In the genomic region with DNA sequence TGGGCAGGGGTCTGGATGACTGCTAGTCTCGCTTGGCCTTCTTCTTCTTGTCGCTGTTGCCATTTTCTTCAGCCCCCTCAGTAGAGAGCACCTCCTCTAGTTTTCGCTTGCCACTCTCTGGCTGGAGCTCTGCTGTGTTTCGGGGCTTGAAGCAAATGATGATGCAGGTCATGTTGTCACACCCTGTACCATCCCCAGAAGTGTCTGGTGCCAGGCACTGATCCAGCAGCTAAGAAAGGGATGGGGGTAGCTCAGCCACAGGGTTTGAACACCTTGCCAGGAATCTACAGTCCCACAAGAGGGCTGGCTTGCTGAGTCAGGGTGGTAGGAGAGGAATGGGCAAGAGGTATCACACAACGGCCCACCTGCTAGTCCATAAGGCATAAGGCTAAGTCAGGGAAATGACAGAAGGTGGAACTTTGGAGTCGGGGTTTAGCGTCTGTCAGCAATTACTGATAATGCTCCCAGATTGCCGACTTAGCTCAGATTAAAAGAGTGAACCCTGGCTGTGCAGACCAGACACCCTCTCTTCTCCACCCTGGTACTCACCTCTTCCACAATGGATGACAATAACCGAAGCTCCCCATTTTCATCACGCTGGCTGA, we compare ENCODE assay signal across 6 cellular contexts. TPM values are rescaled to one million over a fixed set of nuclear protein-coding genes. Genes with fewer than 3 reads are reported as not detected.
DNase-seq lines count a peak whose midpoint lies in the region; ATAC-seq and TF ChIP-seq lines count a peak whose summit lies in the region.

No MANE protein-coding gene starts in this region.

- peaks cover 34 to 59% of the 10 kb centered on the region in 2 experiments; a peak in 3 of 4 replicates for H3K36me3 ChIP-seq in HCT116 (ENCODE audit: control insufficient read depth in 1 of 2, insufficient read depth in 2 of 2, low read length in 2 of 2)
- peaks cover 0 to 67% of the 10 kb centered on the region in 2 donors for H3K36me3 ChIP-seq in adrenal gland (replicated peaks in 1 of 2)
- peaks cover 71% of the 10 kb centered on the region for H3K36me3 ChIP-seq in osteoblast (ENCODE audit: insufficient read depth, low read length)

- POLR2A ChIA-PET in HCT116 (lab: Charles Lee), result no interaction called here

- 92 to 95% (median 94%) methylated on average over 10 of the region's 10 CpGs for WGBS in adrenal gland, 4 donors

- ATAC-seq in HCT116 (no peak), GM19328 (IDR thresholded peaks at IDR 0.05; ENCODE audit: unreplicated experiment) (no peak), HG03521 (IDR thresholded peaks at IDR 0.05; ENCODE audit: unreplicated experiment) (no peak)

- DNase-seq in HCT116 (ENCODE audit: low read depth, low spot score) (no peak), adrenal gland (peak in 2 of 7 donors; percentile 35 to 61), osteoblast (ENCODE audit: insufficient read length, low spot score, missing footprints) (peak; percentile 68), occipital lobe (lab: John Stamatoyannopoulos, UW) (no peak)

- no peaks in the 10 kb centered on the region for H3K9me2 ChIP-seq in HCT116 (ENCODE audit: insufficient read depth)

- H3K9ac ChIP-seq in HCT116 (ENCODE audit: low read length), result peak overlapping the region; percentile 80

- intact Hi-C loops in HCT116 (cut with micrococcal nuclease), result no loop called here
- intact Hi-C loops in adrenal gland (cut with DNase I), result no loop called here

- TF ChIP-seq CTCF in HCT116 (IDR thresholded peaks at IDR 0.05 in 2 of 3, conservative IDR thresholded peaks at IDR 0.05 in 1 of 3; ENCODE audit: borderline replicate concordance in 1 of 3, insufficient read depth in 1 of 3, low read depth in 2 of 3, low read length in 2 of 3), result no peak
- TF ChIP-seq CTCF in adrenal gland (IDR thresholded peaks at IDR 0.05), result no peak
- no peak for TF ChIP-seq CTCF in osteoblast (IDR thresholded peaks at IDR 0.05; ENCODE audit: extremely low read depth, low read depth, low read length)

- RAD21 ChIA-PET in HCT116 (lab: Charles Lee; ENCODE audit: low non-redundant PET in 1 of 2, low total read pairs in 2 of 2, uncharacterized antibody in 2 of 2, unreplicated experiment in 2 of 2), result no interaction called here

- CTCF ChIA-PET in HCT116 (lab: Charles Lee), result interaction anchor here (2.2 kb wide), 1 partner anchor 302 kb away, joined by 7 read pairs; no protein-coding TSS in a partner anchor

- TF ChIP-seq RAD21 in HCT116 (IDR thresholded peaks at IDR 0.05; ENCODE audit: low read depth), result no peak

- H3K4me1 ChIP-seq in HCT116 (ENCODE audit: control insufficient read depth in 1 of 2, insufficient read depth in 2 of 2, low read length in 2 of 2), result peaks cover 3 to 27% of the 10 kb centered on the region in 2 experiments; a peak in 3 of 4 replicates
- H3K4me1 ChIP-seq in adrenal gland (replicated peaks in 1 of 2), result peaks cover 4 to 23% of the 10 kb centered on the region in 2 donors
- peaks cover 14% of the 10 kb centered on the region for H3K4me1 ChIP-seq in osteoblast (ENCODE audit: insufficient read depth, low read length)

- H2AFZ ChIP-seq in HCT116 (ENCODE audit: low read depth, low read length, poor library complexity, severe bottlenecking) (no peak overlapping the region), osteoblast (ENCODE audit: low read length) (no peak overlapping the region)

- H3K27me3 ChIP-seq in HCT116 (ENCODE audit: insufficient read depth, low read length), result no peaks in the 10 kb centered on the region
- H3K27me3 ChIP-seq in adrenal gland, result no peaks in the 10 kb centered on the region
- no peaks in the 10 kb centered on the region for H3K27me3 ChIP-seq in osteoblast (ENCODE audit: insufficient read depth, low read length)

- H3K79me2 ChIP-seq in HCT116 (ENCODE audit: insufficient read depth, low read length) (peaks cover 36% of the 10 kb centered on the region), osteoblast (ENCODE audit: insufficient read depth, low read length) (peaks cover 34% of the 10 kb centered on the region)

- peak overlapping the region; percentile 67 for H3K27ac ChIP-seq in HCT116 (ENCODE audit: low read depth, low read length)
- H3K27ac ChIP-seq in adrenal gland, result peak overlapping the region in 3 of 5 donors; percentile 82 to 94 (median 94)
- H3K27ac ChIP-seq in osteoblast (ENCODE audit: low read depth, low read length), result peak overlapping the region; percentile 89

- no peak for TF ChIP-seq POLR2A in HCT116 (IDR thresholded peaks at IDR 0.05; ENCODE audit: borderline replicate concordance, extremely low read depth, insufficient read depth, insufficient read length)
- TF ChIP-seq POLR2A in adrenal gland (IDR thresholded peaks at IDR 0.05), result no peak

- TSS peak; percentile 65 for BruUV-seq in HCT116 (replicated peaks; lab: Mats Ljungman, UMichigan)

- H3K9me3 ChIP-seq in HCT116 (ENCODE audit: control insufficient read depth in 1 of 2, insufficient read depth in 1 of 2, low read depth in 1 of 2, low read length in 2 of 2) (no peaks in the 10 kb centered on the region), adrenal gland (replicated peaks in 1 of 3) (no peaks in the 10 kb centered on the region), osteoblast (ENCODE audit: low read depth, low read length) (no peaks in the 10 kb centered on the region)

- H3K4me3 ChIP-seq in HCT116 (replicated peaks in 1 of 2; ENCODE audit: low read depth in 1 of 2, low read length in 2 of 2) (no peak overlapping the region), adrenal gland (no peak overlapping the region), osteoblast (ENCODE audit: insufficient read depth, low read length) (no peak overlapping the region)

- H4K20me1 ChIP-seq in HCT116 (ENCODE audit: insufficient read depth) (no peaks in the 10 kb centered on the region), osteoblast (ENCODE audit: insufficient read depth, low read length) (peaks cover 11% of the 10 kb centered on the region)

- H3K4me2 ChIP-seq in HCT116 (ENCODE audit: low read length) (peak overlapping the region; percentile 99; the same call in 1 of the 2 replicates), osteoblast (ENCODE audit: insufficient read depth, low read length) (peak overlapping the region; percentile 99)

TF ChIP-seq in HCT116, 20 proteins besides CTCF, POLR2A, EP300 and RAD21:
- no peak for TF ChIP-seq SIN3A (IDR thresholded peaks at IDR 0.05; ENCODE audit: low read depth)
- TF ChIP-seq ZNF274 (IDR thresholded peaks at IDR 0.05; ENCODE audit: low read depth, low read length), result no peak
- no peak for TF ChIP-seq SP1 (IDR thresholded peaks at IDR 0.05; ENCODE audit: low read depth)
- no peak for TF ChIP-seq FOSL1 (IDR thresholded peaks at IDR 0.05; ENCODE audit: low read depth)
- TF ChIP-seq POLR2AphosphoS5 (IDR thresholded peaks at IDR 0.05; ENCODE audit: low read depth, low read length), result no peak
- TF ChIP-seq, protein P1, sequence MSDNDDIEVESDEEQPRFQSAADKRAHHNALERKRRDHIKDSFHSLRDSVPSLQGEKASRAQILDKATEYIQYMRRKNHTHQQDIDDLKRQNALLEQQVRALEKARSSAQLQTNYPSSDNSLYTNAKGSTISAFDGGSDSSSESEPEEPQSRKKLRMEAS (IDR thresholded peaks at IDR 0.05), result no peak
- TF ChIP-seq, protein P2, sequence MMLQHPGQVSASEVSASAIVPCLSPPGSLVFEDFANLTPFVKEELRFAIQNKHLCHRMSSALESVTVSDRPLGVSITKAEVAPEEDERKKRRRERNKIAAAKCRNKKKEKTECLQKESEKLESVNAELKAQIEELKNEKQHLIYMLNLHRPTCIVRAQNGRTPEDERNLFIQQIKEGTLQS (IDR thresholded peaks at IDR 0.05), result no peak
- no peak for TF ChIP-seq JUND (IDR thresholded peaks at IDR 0.05)
- no peak for TF ChIP-seq EGR1 (IDR thresholded peaks at IDR 0.05; ENCODE audit: low read depth)
- TF ChIP-seq CEBPB (IDR thresholded peaks at IDR 0.05; ENCODE audit: low read depth), result no peak
- TF ChIP-seq EZH2phosphoT487 (IDR thresholded peaks at IDR 0.05; ENCODE audit: borderline replicate concordance), result no peak

RNA-seq across cellular contexts. Expression of a gene that starts 1.1 kb away (rescaled TPM):
- total RNA-seq in HCT116 (2021; ENCODE audit: unreplicated experiment) (12.8 TPM), adrenal gland (10 to 100 TPM in 6 of 8 donors, 1 to 10 TPM in 2; 3.1 to 29.2 (median 17.9) TPM), osteoblast (6.2 and 8.3 TPM in 2 replicates), occipital lobe (12.0 TPM)
- polyA plus RNA-seq in HCT116 (2012), result 11.2 and 13.2 TPM in 2 replicates
- polyA plus RNA-seq in adrenal gland, result 10 to 100 TPM in 2 of 3 donors, 1 to 10 TPM in 1; 6.1 to 83.7 (median 72.5) TPM

RNA-seq across cellular contexts. Expression of a gene that starts 11.3 kb away (rescaled TPM):
- total RNA-seq in HCT116 (2021; ENCODE audit: unreplicated experiment) (90.5 TPM), adrenal gland (100 to 1,000 TPM; 119 to 174 (median 133) TPM), osteoblast (152 and 165 TPM in 2 replicates), occipital lobe (51.5 TPM)
- polyA plus RNA-seq in HCT116 (2012), result 65.3 and 73.1 TPM in 2 replicates
- polyA plus RNA-seq in adrenal gland, result 10 to 100 TPM; 66.8 to 89.0 (median 79.0) TPM

RNA-seq across cellular contexts. Expression of a gene that starts 11.5 kb away (rescaled TPM):
- total RNA-seq in HCT116 (2021; ENCODE audit: unreplicated experiment) (43.8 TPM), adrenal gland (10 to 100 TPM; 35.5 to 51.5 (median 44.5) TPM), osteoblast (19.2 and 24.2 TPM in 2 replicates), occipital lobe (19.2 TPM)
- 58.0 and 63.5 TPM in 2 replicates for polyA plus RNA-seq in HCT116 (2012)
- polyA plus RNA-seq in adrenal gland, result 100 to 1,000 TPM in 2 of 3 donors, 10 to 100 TPM in 1; 55.3 to 165 (median 131) TPM

RNA-seq across cellular contexts. Expression of a gene that starts 25.1 kb away (rescaled TPM):
- 88.2 TPM for total RNA-seq in HCT116 (2021; ENCODE audit: unreplicated experiment)
- polyA plus RNA-seq in HCT116 (2012), result 46.5 and 55.2 TPM in 2 replicates
- total RNA-seq in adrenal gland, result 10 to 100 TPM; 30.6 to 60.4 (median 43.9) TPM
- polyA plus RNA-seq in adrenal gland, result 10 to 100 TPM; 52.3 to 73.9 (median 60.9) TPM
- 32.7 and 34.4 TPM in 2 replicates for total RNA-seq in osteoblast
- total RNA-seq in occipital lobe, result 28.2 TPM

RNA-seq across cellular contexts. Expression of a gene that starts 27.7 kb away (rescaled TPM):
- total RNA-seq in HCT116 (2021; ENCODE audit: unreplicated experiment) (140 TPM), adrenal gland (10 to 100 TPM; 50.1 to 78.9 (median 59.9) TPM), osteoblast (56.6 and 65.5 TPM in 2 replicates), occipital lobe (58.0 TPM)
- polyA plus RNA-seq in HCT116 (2012), result 145 and 152 TPM in 2 replicates
- 100 to 1,000 TPM in 1 of 3 donors, 10 to 100 TPM in 2; 51.0 to 107 (median 54.7) TPM for polyA plus RNA-seq in adrenal gland
